In genomic region chr9:17535176-17535575, GRCh38 we compare ENCODE assay signal across 8 cellular contexts. TPM values are rescaled to one million over a fixed set of nuclear protein-coding genes. Genes with fewer than 3 reads are reported as not detected.
"Had no signal": no experiment of that assay in that cellular context is flagged by ENCODE, and none has a peak within 500 bp of the region (broad histone marks: within the 10 kb centered on the region; RNA-seq: fewer than 3 reads in every experiment).

No MANE protein-coding gene starts in this region.

- DNase-seq: IMR-90, KBM-7, KG1 had no signal

- H3K27ac ChIP-seq: HL-60 had no signal

- H3K4me3 ChIP-seq: K562 had no signal

- ATAC-seq: HepG2, K562 had no signal

RNA-seq across cellular contexts. Expression of gene SH3GL2, which starts 43.7 kb away (rescaled TPM):
- total RNA-seq: HT1080, K562 had no signal
- polyA plus RNA-seq: HepG2, IgD-negative memory B cell, K562 had no signal
